Comparison of ENCODE assay signal across 16 cellular contexts in the genomic region with DNA sequence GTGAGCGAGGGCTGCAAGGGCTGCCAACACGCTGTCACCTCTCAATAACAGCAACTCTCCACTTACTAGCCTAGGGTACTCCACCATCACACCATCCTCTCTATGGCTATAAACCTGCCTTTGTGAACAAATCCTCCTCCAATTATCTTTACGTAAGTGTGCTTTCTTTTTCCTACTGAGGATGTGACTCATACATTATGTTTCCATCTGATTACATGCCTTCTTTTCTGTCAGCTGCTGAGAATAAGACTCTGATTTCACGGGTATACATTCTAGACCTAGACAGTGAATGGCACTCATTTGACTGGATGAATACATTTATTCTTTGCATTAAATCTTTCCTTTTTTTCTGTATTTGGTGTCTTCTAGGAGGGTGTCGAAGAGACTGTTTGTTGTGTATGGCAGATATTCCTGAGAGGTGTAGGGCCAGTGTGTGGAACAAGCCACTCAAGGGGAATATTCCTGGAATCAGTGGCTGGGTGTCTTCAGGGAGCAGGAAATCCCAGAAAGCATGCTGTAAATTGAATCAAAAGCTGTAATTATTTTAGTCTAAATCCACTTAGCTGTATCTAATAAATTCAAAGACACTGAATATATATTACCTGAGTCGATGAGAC.
A peak's percentile ranks its signal among the peaks of the same experiment; 100 is the strongest.
DNase-seq lines count a peak whose midpoint lies in the region; ATAC-seq, FAIRE-seq and TF ChIP-seq lines count a peak whose summit lies in the region.
"Had no signal": no experiment of that assay in that cellular context is flagged by ENCODE, and none has a peak within 500 bp of the region (broad histone marks: within the 10 kb centered on the region; RNA-seq: fewer than 3 reads in every experiment).

No MANE protein-coding gene starts in this region.

- H4K20me1 ChIP-seq in astrocyte (ENCODE audit: insufficient read depth, low read length), result no peaks in the 10 kb centered on the region

- no peak for ATAC-seq in GM21786 (IDR thresholded peaks at IDR 0.05; ENCODE audit: unreplicated experiment)
- no peak for ATAC-seq in GM21529 (IDR thresholded peaks at IDR 0.05; ENCODE audit: unreplicated experiment)
- ATAC-seq: effector memory CD8-positive, alpha-beta T cell; K562; stimulated activated naive B cell treated with anti-CD40 and anti-IgM and Interleukin-4, amounts not matched to agents 10 μg/mL and 1 μg/mL and 100 μg/mL, for 72 hours had no signal

- no peaks in the 10 kb centered on the region for H3K9me3 ChIP-seq in astrocyte (ENCODE audit: insufficient read depth, low read depth, low read length)
- H3K9me3 ChIP-seq: ascending aorta had no signal

- no peaks in the 10 kb centered on the region for H3K36me3 Mint-ChIP-seq in astrocyte (ENCODE audit: low read depth, unreplicated experiment)
- H3K36me3 Mint-ChIP-seq: stimulated activated naive B cell treated with anti-CD40 and anti-IgM and Interleukin-4, amounts not matched to agents 10 μg/mL and 1 μg/mL and 100 μg/mL, for 72 hours had no signal

- H3K27me3 Mint-ChIP-seq in astrocyte (ENCODE audit: low read depth, unreplicated experiment), result no peaks in the 10 kb centered on the region
- H3K27me3 Mint-ChIP-seq: effector memory CD8-positive, alpha-beta T cell; stimulated activated naive B cell treated with anti-CD40 and anti-IgM and Interleukin-4, amounts not matched to agents 10 μg/mL and 1 μg/mL and 100 μg/mL, for 72 hours had no signal

- peak overlapping the region; percentile 62 for H2AFZ ChIP-seq in astrocyte (ENCODE audit: low read depth, low read length)

- TF ChIP-seq CTCF in astrocyte (IDR thresholded peaks at IDR 0.05; ENCODE audit: insufficient read depth, low read depth, low read length), result no peak
- TF ChIP-seq CTCF in fibroblast of villous mesenchyme (IDR thresholded peaks at IDR 0.05; ENCODE audit: insufficient read depth, low read depth, low read length), result no peak

- H3K27ac ChIP-seq in astrocyte (ENCODE audit: low read depth, low read length), result no peak overlapping the region
- H3K27ac ChIP-seq: ascending aorta, C4-2B had no signal

- peaks cover 5% of the 10 kb centered on the region for H3K4me1 ChIP-seq in astrocyte (ENCODE audit: insufficient read depth, low read length)
- H3K4me1 ChIP-seq: ascending aorta had no signal

- no peaks in the 10 kb centered on the region for H3K27me3 ChIP-seq in astrocyte (ENCODE audit: insufficient read depth, low read length)
- H3K27me3 ChIP-seq: ascending aorta had no signal

- H3K9ac ChIP-seq in astrocyte (ENCODE audit: low read length), result no peak overlapping the region

- H3K27ac Mint-ChIP-seq in astrocyte (ENCODE audit: unreplicated experiment), result peak overlapping the region; percentile 16
- H3K27ac Mint-ChIP-seq: effector memory CD8-positive, alpha-beta T cell; stimulated activated naive B cell treated with anti-CD40 and anti-IgM and Interleukin-4, amounts not matched to agents 10 μg/mL and 1 μg/mL and 100 μg/mL, for 72 hours had no signal

- no peak for FAIRE-seq in astrocyte (lab: Jason Lieb, UNC)
- FAIRE-seq: K562 had no signal

- DNase-seq in M059J (ENCODE audit: low read depth), result peak; percentile 68
- peak; percentile 76 for DNase-seq in astrocyte (ENCODE audit: low read depth)
- peak; percentile 62 for DNase-seq in fibroblast of villous mesenchyme (ENCODE audit: low read depth)
- peak; percentile 46 for DNase-seq in skeletal muscle cell (ENCODE audit: low read depth)
- DNase-seq in NCI-H2081 treated with DMSO at 0.1 percent for 48 hours (lab: John Stamatoyannopoulos, UW), result no peak
- no peak for DNase-seq in HPDE6-E6E7 (ENCODE audit: extremely low spot score)
- DNase-seq: activated T-cell treated with anti-CD3 and anti-CD28 coated beads, Interleukin-2, amount 50 U/mL, for 48 hours; effector memory CD8-positive, alpha-beta T cell; NCI-H526 treated with DMSO at 0.1 percent for 48 hours; stimulated activated naive B cell treated with anti-CD40 and anti-IgM and Interleukin-4, amounts not matched to agents 10 μg/mL and 1 μg/mL and 100 μg/mL, for 72 hours; T-helper 9 cell had no signal

- H3K79me2 ChIP-seq in astrocyte (ENCODE audit: insufficient read depth, low read length), result no peaks in the 10 kb centered on the region

- H3K36me3 ChIP-seq in astrocyte (ENCODE audit: insufficient read depth, low read length), result no peaks in the 10 kb centered on the region
- H3K36me3 ChIP-seq: ascending aorta had no signal

- no peak overlapping the region for H3K4me3 Mint-ChIP-seq in astrocyte (ENCODE audit: unreplicated experiment)
- H3K4me3 Mint-ChIP-seq: effector memory CD8-positive, alpha-beta T cell; stimulated activated naive B cell treated with anti-CD40 and anti-IgM and Interleukin-4, amounts not matched to agents 10 μg/mL and 1 μg/mL and 100 μg/mL, for 72 hours had no signal

- H3K4me3 ChIP-seq in astrocyte (ENCODE audit: insufficient read depth, low read depth, low read length) (no peak overlapping the region), fibroblast of villous mesenchyme (ENCODE audit: low read depth, low read length) (no peak overlapping the region), skeletal muscle cell (ENCODE audit: low read depth, low read length) (no peak overlapping the region)
- H3K4me3 ChIP-seq: ascending aorta, K562 had no signal

- peaks cover 8% of the 10 kb centered on the region for H3K9me3 Mint-ChIP-seq in astrocyte (ENCODE audit: unreplicated experiment)

- peaks cover 8% of the 10 kb centered on the region for H3K4me1 Mint-ChIP-seq in astrocyte (ENCODE audit: low read depth, unreplicated experiment)
- H3K4me1 Mint-ChIP-seq: stimulated activated naive B cell treated with anti-CD40 and anti-IgM and Interleukin-4, amounts not matched to agents 10 μg/mL and 1 μg/mL and 100 μg/mL, for 72 hours had no signal

- peak overlapping the region; percentile 65 for H3K4me2 ChIP-seq in astrocyte (ENCODE audit: low read length)

Comparison
In these comparisons a context has a peak if more than half of its experiments do, and no peak if none do; other contexts are left out.
1. DNase-seq: peak in M059J (single experiment), astrocyte (single experiment), fibroblast of villous mesenchyme (single experiment) and skeletal muscle cell (single experiment); none in NCI-H2081 treated with DMSO at 0.1 percent for 48 hours (single experiment) and HPDE6-E6E7 (single experiment).